ENCODE assay signal across 24 cellular contexts in the genomic region with DNA sequence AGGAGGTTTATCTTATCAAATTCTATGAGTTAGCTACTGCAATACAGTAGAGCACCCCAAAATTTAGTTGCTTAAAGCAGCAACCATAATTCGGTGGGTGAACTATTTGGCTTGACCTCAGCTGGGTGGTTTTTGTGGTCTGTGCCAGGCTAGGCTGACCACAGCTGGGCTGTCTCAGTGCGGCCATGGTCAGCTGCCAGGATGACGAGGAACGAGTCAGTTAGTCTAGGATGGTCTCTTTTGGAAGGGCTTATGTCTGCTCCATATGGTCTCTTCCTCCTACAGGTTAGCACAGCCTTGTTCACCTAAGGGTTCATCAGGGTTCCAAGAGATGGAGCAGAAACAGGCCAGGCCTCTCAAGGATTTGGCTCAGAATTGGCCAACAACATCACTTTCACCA.
A peak's percentile ranks its signal among the peaks of the same experiment; 100 is the strongest.
DNase-seq lines count a peak whose midpoint lies in the region; FAIRE-seq and TF ChIP-seq lines count a peak whose summit lies in the region.
"Had no signal": no experiment of that assay in that cellular context is flagged by ENCODE, and none has a peak within 500 bp of the region (broad histone marks: within the 10 kb centered on the region; RNA-seq: fewer than 3 reads in every experiment).

No MANE protein-coding gene starts in this region.

- peak overlapping the region; percentile 72 for H3K27ac Mint-ChIP-seq in astrocyte (ENCODE audit: unreplicated experiment)
- H3K27ac Mint-ChIP-seq: activated B cell treated with CpG ODN at 0.5 μM for 24 hours; activated CD4-positive, alpha-beta memory T cell treated with anti-CD3 and anti-CD28 coated beads, Interleukin-2, amount 10 ng/mL, durations not matched to agents 7 days and 5 days; memory B cell; naive B cell had no signal

- DNase-seq in Daoy (ENCODE audit: low read depth), result peak; percentile 12
- DNase-seq in M059J (ENCODE audit: low read depth), result peak; percentile 53
- DNase-seq in astrocyte (ENCODE audit: low read depth), result no peak
- no peak for DNase-seq in mesenchymal stem cell
- DNase-seq in GM10248 (ENCODE audit: extremely low spot score), result no peak
- DNase-seq in GF-D8 (lab: John Stamatoyannopoulos, UW), result no peak
- no peak for DNase-seq in NAMALWA (ENCODE audit: low spot score)
- DNase-seq in T-helper 2 cell, result no peak
- DNase-seq: activated B cell treated with CpG ODN at 0.5 μM for 24 hours; activated CD4-positive, alpha-beta memory T cell treated with anti-CD3 and anti-CD28 coated beads, Interleukin-2, amount 10 ng/mL, durations not matched to agents 7 days and 5 days; activated gamma-delta T cell treated with Interleukin-2 at 50 U/mL for 16 hours; dermis blood vessel endothelial cell; head of caudate nucleus; naive B cell; NCI-H1436 treated with DMSO at 0.1 percent for 48 hours; NCI-H2171; NCI-H524 treated with DMSO at 0.1 percent for 48 hours; RPMI8226; T-helper 9 cell; upper lobe of left lung had no signal

- H2AK5ac ChIP-seq in mesenchymal stem cell (ENCODE audit: low read length, severe bottlenecking), result peak overlapping the region; percentile 73

- POLR2A ChIA-PET in GM10248 (lab: Yijun Ruan, JAX), result no interaction called here

- no peak overlapping the region for H2AFZ ChIP-seq in astrocyte (ENCODE audit: low read depth, low read length)
- H2AFZ ChIP-seq in mesenchymal stem cell (ENCODE audit: low read depth, low read length), result no peak overlapping the region

- no peaks in the 10 kb centered on the region for H3K79me1 ChIP-seq in mesenchymal stem cell (replicated peaks; ENCODE audit: low read length, poor library complexity, severe bottlenecking)

- H3K9me3 Mint-ChIP-seq in astrocyte (ENCODE audit: unreplicated experiment), result no peaks in the 10 kb centered on the region
- H3K9me3 Mint-ChIP-seq: activated B cell treated with CpG ODN at 0.5 μM for 24 hours; activated CD4-positive, alpha-beta memory T cell treated with anti-CD3 and anti-CD28 coated beads, Interleukin-2, amount 10 ng/mL, durations not matched to agents 7 days and 5 days; memory B cell; naive B cell had no signal

- peaks cover 37% of the 10 kb centered on the region for H3K4me1 Mint-ChIP-seq in astrocyte (ENCODE audit: low read depth, unreplicated experiment)
- H3K4me1 Mint-ChIP-seq: memory B cell had no signal

- no peak overlapping the region for H3K4me3 Mint-ChIP-seq in astrocyte (ENCODE audit: unreplicated experiment)
- H3K4me3 Mint-ChIP-seq: activated B cell treated with CpG ODN at 0.5 μM for 24 hours; activated CD4-positive, alpha-beta memory T cell treated with anti-CD3 and anti-CD28 coated beads, Interleukin-2, amount 10 ng/mL, durations not matched to agents 7 days and 5 days; memory B cell; naive B cell had no signal

- H2BK15ac ChIP-seq in mesenchymal stem cell (ENCODE audit: low read depth, poor library complexity, severe bottlenecking), result no peak overlapping the region

- no peak overlapping the region for H2BK5ac ChIP-seq in mesenchymal stem cell (ENCODE audit: low read depth, low read length, poor library complexity, severe bottlenecking)

- no peak overlapping the region for H3K18ac ChIP-seq in mesenchymal stem cell (ENCODE audit: low read depth in 1 of 2, low read length in 2 of 2)

- H2BK120ac ChIP-seq in mesenchymal stem cell (ENCODE audit: low read depth, low read length), result no peak overlapping the region

- no peak for TF ChIP-seq CTCF in astrocyte (IDR thresholded peaks at IDR 0.05; ENCODE audit: insufficient read depth, low read depth, low read length)
- no peak for TF ChIP-seq CTCF in GM10248 (IDR thresholded peaks at IDR 0.05; ENCODE audit: control extremely low read depth, extremely low read depth, low read depth, missing control alignments)

- H3K4me2 ChIP-seq in astrocyte (ENCODE audit: low read length) (peak overlapping the region; percentile 2), mesenchymal stem cell (ENCODE audit: low read length, poor library complexity, severe bottlenecking) (no peak overlapping the region)

- H4K91ac ChIP-seq in mesenchymal stem cell (ENCODE audit: low read length), result peak overlapping the region; percentile 39

- H3K14ac ChIP-seq in mesenchymal stem cell (ENCODE audit: low read length in 2 of 2), result no peak overlapping the region

- H2BK12ac ChIP-seq in mesenchymal stem cell (ENCODE audit: low read length in 2 of 2), result peak overlapping the region in 1 of 2 experiments; percentile 6

- H3K4me1 ChIP-seq in astrocyte (ENCODE audit: insufficient read depth, low read length) (peaks cover 27% of the 10 kb centered on the region), mesenchymal stem cell (ENCODE audit: control insufficient read depth, insufficient read depth, low read depth, low read length) (peaks cover 3% of the 10 kb centered on the region)

- peaks cover 31% of the 10 kb centered on the region for H3K36me3 Mint-ChIP-seq in astrocyte (ENCODE audit: low read depth, unreplicated experiment)
- H3K36me3 Mint-ChIP-seq: memory B cell, naive B cell had no signal

- H3K27me3 ChIP-seq in astrocyte (ENCODE audit: insufficient read depth, low read length) (no peaks in the 10 kb centered on the region), mesenchymal stem cell (ENCODE audit: control insufficient read depth in 1 of 2, insufficient read depth in 1 of 2, low read length in 2 of 2) (no peaks in the 10 kb centered on the region)
- H3K27me3 ChIP-seq: right atrium auricular region, upper lobe of left lung had no signal

- H3K4ac ChIP-seq in mesenchymal stem cell (ENCODE audit: low read depth in 1 of 2, low read length in 2 of 2), result no peak overlapping the region

- CTCF ChIA-PET in GM10248 (lab: Yijun Ruan, JAX), result interaction anchor here (1.0 to 1.8 kb wide), 2 partner anchors 11 to 28 kb away, joined by 3 to 4 read pairs; no protein-coding TSS in a partner anchor

- H3K36me3 ChIP-seq in astrocyte (ENCODE audit: insufficient read depth, low read length) (peaks cover 6% of the 10 kb centered on the region), mesenchymal stem cell (ENCODE audit: control insufficient read depth in 1 of 2, insufficient read depth in 2 of 2, low read depth in 1 of 2, low read length in 2 of 2) (peaks cover 0 to 4% of the 10 kb centered on the region in 2 experiments)
- H3K36me3 ChIP-seq: right atrium auricular region, upper lobe of left lung had no signal

- no peak overlapping the region for H3K23ac ChIP-seq in mesenchymal stem cell (ENCODE audit: low read length in 2 of 2)

- no peaks in the 10 kb centered on the region for H4K20me1 ChIP-seq in astrocyte (ENCODE audit: insufficient read depth, low read length)

- peak overlapping the region; percentile 27 for H4K8ac ChIP-seq in mesenchymal stem cell (ENCODE audit: low read length)

- H3K9me3 ChIP-seq in astrocyte (ENCODE audit: insufficient read depth, low read depth, low read length) (no peaks in the 10 kb centered on the region), mesenchymal stem cell (ENCODE audit: control insufficient read depth, low read length) (no peaks in the 10 kb centered on the region)
- H3K9me3 ChIP-seq: right atrium auricular region, upper lobe of left lung had no signal

- H3K79me2 ChIP-seq in astrocyte (ENCODE audit: insufficient read depth, low read length), result peaks cover 3% of the 10 kb centered on the region

- H3K27ac ChIP-seq in astrocyte (ENCODE audit: low read depth, low read length), result no peak overlapping the region
- no peak overlapping the region for H3K27ac ChIP-seq in mesenchymal stem cell (ENCODE audit: low read length, poor library complexity, severe bottlenecking)
- H3K27ac ChIP-seq: C4-2B, right atrium auricular region, upper lobe of left lung had no signal

- H3K4me3 ChIP-seq in astrocyte (ENCODE audit: insufficient read depth, low read depth, low read length) (no peak overlapping the region), mesenchymal stem cell (ENCODE audit: insufficient read depth in 1 of 2, low read depth in 1 of 2, low read length in 2 of 2) (no peak overlapping the region)
- H3K4me3 ChIP-seq: right atrium auricular region, upper lobe of left lung had no signal

- no peak overlapping the region for H3K9ac ChIP-seq in astrocyte (ENCODE audit: low read length)
- H3K9ac ChIP-seq in mesenchymal stem cell (ENCODE audit: low read length), result no peak overlapping the region

- H3K27me3 Mint-ChIP-seq in astrocyte (ENCODE audit: low read depth, unreplicated experiment), result no peaks in the 10 kb centered on the region
- H3K27me3 Mint-ChIP-seq: naive B cell had no signal

- WGBS in mesenchymal stem cell, result 77% methylated on average over 4 of the region's 4 CpGs

- FAIRE-seq in astrocyte (lab: Jason Lieb, UNC), result no peak
- FAIRE-seq: HepG2 had no signal

Comparison
In these comparisons a context has a peak if more than half of its experiments do, and no peak if none do; other contexts are left out.
1. DNase-seq: peak in Daoy (single experiment) and M059J (single experiment); none in astrocyte (single experiment), mesenchymal stem cell (single experiment), GM10248 (single experiment), GF-D8 (single experiment), NAMALWA (single experiment) and T-helper 2 cell (0 of 5).